ENCODE assay signal across 1 cellular context in the genomic region with DNA sequence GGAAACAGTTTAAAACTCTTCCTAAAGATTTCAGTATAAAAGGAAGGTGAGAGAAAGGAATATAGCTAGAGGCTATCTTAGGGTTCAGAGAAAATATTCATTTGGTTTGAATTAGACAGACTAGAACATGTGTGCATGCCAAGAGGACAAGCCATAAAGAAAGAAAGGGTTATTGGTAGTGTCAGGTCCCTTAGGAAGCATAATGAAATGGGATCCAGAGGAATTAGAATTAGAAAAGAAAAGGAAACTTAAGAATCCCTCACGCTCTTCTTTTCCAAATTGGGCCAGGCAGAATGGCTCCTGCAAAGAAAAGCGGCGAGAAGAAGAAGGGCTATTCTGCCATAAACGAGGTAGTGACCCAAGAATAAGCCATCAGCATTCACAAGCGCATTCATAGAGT.
TF ChIP-seq lines count a peak whose summit lies in the region.

No MANE protein-coding gene starts in this region.

TF ChIP-seq in SK-N-SH, 30 proteins besides CTCF, POLR2A, EP300 and RAD21:
- TF ChIP-seq EZH2phosphoT487 (IDR thresholded peaks at IDR 0.05; ENCODE audit: borderline replicate concordance, low read depth) (no peak), TEAD4 (IDR thresholded peaks at IDR 0.05; ENCODE audit: borderline replicate concordance, insufficient read depth) (no peak), SMC3 (IDR thresholded peaks at IDR 0.05; ENCODE audit: low read depth, low read length) (no peak)
- TF ChIP-seq, protein P1, sequence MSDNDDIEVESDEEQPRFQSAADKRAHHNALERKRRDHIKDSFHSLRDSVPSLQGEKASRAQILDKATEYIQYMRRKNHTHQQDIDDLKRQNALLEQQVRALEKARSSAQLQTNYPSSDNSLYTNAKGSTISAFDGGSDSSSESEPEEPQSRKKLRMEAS (IDR thresholded peaks at IDR 0.05; ENCODE audit: low read depth) = no peak
